In genomic region chr16:21646721-21647561, GRCh38 we compare ENCODE assay signal across 8 cellular contexts. TPM values are rescaled to one million over a fixed set of nuclear protein-coding genes. Genes with fewer than 3 reads are reported as not detected.
A peak's percentile ranks its signal among the peaks of the same experiment; 100 is the strongest.
DNase-seq lines count a peak whose midpoint lies in the region; ATAC-seq, FAIRE-seq and TF ChIP-seq lines count a peak whose summit lies in the region.

No MANE protein-coding gene starts in this region.

- H3K27ac ChIP-seq in OCI-LY1 (ENCODE audit: low read depth, low read length, poor library complexity, severe bottlenecking): peak overlapping the region; percentile 99
- no peak overlapping the region for H3K27ac ChIP-seq in kidney (ENCODE audit: low read depth in 2 of 2, low read length in 2 of 2)

- peak overlapping the region; percentile 55 for H3K4me3 ChIP-seq in OCI-LY1 (ENCODE audit: low read depth, low read length, poor library complexity, severe bottlenecking)
- no peak overlapping the region for H3K4me3 ChIP-seq in kidney (ENCODE audit: low read length in 2 of 2)

- H3K27me3 ChIP-seq in OCI-LY1 (ENCODE audit: insufficient read depth, low read length): no peaks in the 10 kb centered on the region

- peaks cover 57% of the 10 kb centered on the region for H3K4me1 Mint-ChIP-seq in activated naive CD4-positive, alpha-beta T cell treated with anti-CD3 and anti-CD28 coated beads, Interleukin-2, amount 50 U/mL, for 24 hours

- H3K9me3 Mint-ChIP-seq in activated naive CD4-positive, alpha-beta T cell treated with anti-CD3 and anti-CD28 coated beads, Interleukin-2, amount 50 U/mL, for 24 hours: no peaks in the 10 kb centered on the region

- peaks cover 15% of the 10 kb centered on the region for H3F3A ChIP-seq in OCI-LY1 (ENCODE audit: insufficient read depth, low read length)

- peaks cover 78% of the 10 kb centered on the region for H3K4me1 ChIP-seq in OCI-LY1 (ENCODE audit: insufficient read depth, low read length, severe bottlenecking)
- peaks cover 0 to 3% of the 10 kb centered on the region in 2 donors for H3K4me1 ChIP-seq in kidney (ENCODE audit: control insufficient read depth in 1 of 2, insufficient read depth in 1 of 2, low read depth in 1 of 2, low read length in 2 of 2)

- FAIRE-seq in kidney (lab: Jason Lieb, UNC): no peak

- no peaks in the 10 kb centered on the region for H3K27me3 Mint-ChIP-seq in activated naive CD4-positive, alpha-beta T cell treated with anti-CD3 and anti-CD28 coated beads, Interleukin-2, amount 50 U/mL, for 24 hours

- H2AFZ ChIP-seq in OCI-LY1 (ENCODE audit: low read length): no peak overlapping the region

- H3K4me3 Mint-ChIP-seq in activated naive CD4-positive, alpha-beta T cell treated with anti-CD3 and anti-CD28 coated beads, Interleukin-2, amount 50 U/mL, for 24 hours: peak overlapping the region; percentile 63

- peak; percentile 80 for ATAC-seq in GM21723 (IDR thresholded peaks at IDR 0.05; ENCODE audit: unreplicated experiment)

- peaks cover 12% of the 10 kb centered on the region for H3K79me2 ChIP-seq in OCI-LY1 (ENCODE audit: insufficient read depth, low read length)

- H3K9me3 ChIP-seq in OCI-LY1 (ENCODE audit: low read length) (no peaks in the 10 kb centered on the region), kidney (ENCODE audit: control insufficient read depth in 1 of 2, low read length in 2 of 2) (no peaks in the 10 kb centered on the region)

- peak; percentile 6 for DNase-seq in Daoy (ENCODE audit: low read depth)
- DNase-seq in stimulated activated CD4-positive, alpha-beta T cell treated with anti-CD3 and anti-CD28 coated beads, TNF-alpha, amount 100 ng/mL, for 1 hour (ENCODE audit: low read depth in 3 of 3, low spot score in 1 of 3): peak; percentile 30 to 36 (median 30)
- no peak for DNase-seq in NCI-H345 (lab: John Stamatoyannopoulos, UW)
- no peak for DNase-seq in kidney
- no peak for DNase-seq in DMS114 treated with DMSO at 0.1 percent for 48 hours (lab: John Stamatoyannopoulos, UW; ENCODE audit: unreplicated experiment)

- peak overlapping the region; percentile 70; the same call in 1 of the 2 replicates for H3K9ac ChIP-seq in OCI-LY1 (ENCODE audit: low read length)
- H3K9ac ChIP-seq in kidney (ENCODE audit: low read length in 2 of 2): no peak overlapping the region

- H3K9me2 ChIP-seq in OCI-LY1 (ENCODE audit: low read depth, low read length): no peaks in the 10 kb centered on the region

- intact Hi-C loops in kidney (cut with DNase I): no loop called here

- H3K27ac Mint-ChIP-seq in activated naive CD4-positive, alpha-beta T cell treated with anti-CD3 and anti-CD28 coated beads, Interleukin-2, amount 50 U/mL, for 24 hours: peak overlapping the region; percentile 95

- no peak for TF ChIP-seq CTCF in OCI-LY1 (IDR thresholded peaks at IDR 0.05; ENCODE audit: low read length)
- no peak for TF ChIP-seq CTCF in kidney (IDR thresholded peaks at IDR 0.05; ENCODE audit: borderline replicate concordance, extremely low read depth, insufficient read depth)

- H3K36me3 ChIP-seq in OCI-LY1 (ENCODE audit: insufficient read depth, low read length): no peaks in the 10 kb centered on the region
- peaks cover 0 to 5% of the 10 kb centered on the region in 2 donors for H3K36me3 ChIP-seq in kidney (ENCODE audit: control insufficient read depth in 1 of 2, insufficient read depth in 2 of 2, low read length in 2 of 2)

- no peaks in the 10 kb centered on the region for H4K20me1 ChIP-seq in OCI-LY1 (ENCODE audit: insufficient read depth, low read length)

- H3K36me3 Mint-ChIP-seq in activated naive CD4-positive, alpha-beta T cell treated with anti-CD3 and anti-CD28 coated beads, Interleukin-2, amount 50 U/mL, for 24 hours: no peaks in the 10 kb centered on the region

- peak overlapping the region; percentile 83 for H3K4me2 ChIP-seq in OCI-LY1 (ENCODE audit: low read length)

RNA-seq across cellular contexts. Expression of gene IGSF6, which starts 5.5 kb away (rescaled TPM):
- not detected in 2 replicates for total RNA-seq in Daoy (2014; rRNA removed; shearing (Covaris generic))
- 8.1 TPM for total RNA-seq in kidney
- polyA plus RNA-seq in kidney (ENCODE audit: insufficient read depth, low read depth, low replicate concordance): 1.1 TPM

RNA-seq across cellular contexts. Expression of gene OTOA, which starts 16.8 kb away (rescaled TPM):
- total RNA-seq in Daoy (2014; rRNA removed; shearing (Covaris generic)): not detected in 2 replicates
- total RNA-seq in kidney: 0.13 TPM
- polyA plus RNA-seq in kidney (ENCODE audit: insufficient read depth, low read depth, low replicate concordance): 0.39 TPM

RNA-seq across cellular contexts. Expression of gene METTL9, which starts 47.6 kb away (rescaled TPM):
- total RNA-seq in Daoy (2014; rRNA removed; shearing (Covaris generic)): 145 and 146 TPM in 2 replicates
- total RNA-seq in kidney: 129 TPM
- 193 TPM for polyA plus RNA-seq in kidney (ENCODE audit: insufficient read depth, low read depth, low replicate concordance)

Comparison
In these comparisons a context has a peak if more than half of its experiments do, and no peak if none do; other contexts are left out.
1. DNase-seq: peak in Daoy (single experiment) and stimulated activated CD4-positive, alpha-beta T cell treated with anti-CD3 and anti-CD28 coated beads, TNF-alpha, amount 100 ng/mL, for 1 hour (3 of 3); none in NCI-H345 (single experiment), kidney (single experiment) and DMS114 treated with DMSO at 0.1 percent for 48 hours (single experiment).